In the genomic region with DNA sequence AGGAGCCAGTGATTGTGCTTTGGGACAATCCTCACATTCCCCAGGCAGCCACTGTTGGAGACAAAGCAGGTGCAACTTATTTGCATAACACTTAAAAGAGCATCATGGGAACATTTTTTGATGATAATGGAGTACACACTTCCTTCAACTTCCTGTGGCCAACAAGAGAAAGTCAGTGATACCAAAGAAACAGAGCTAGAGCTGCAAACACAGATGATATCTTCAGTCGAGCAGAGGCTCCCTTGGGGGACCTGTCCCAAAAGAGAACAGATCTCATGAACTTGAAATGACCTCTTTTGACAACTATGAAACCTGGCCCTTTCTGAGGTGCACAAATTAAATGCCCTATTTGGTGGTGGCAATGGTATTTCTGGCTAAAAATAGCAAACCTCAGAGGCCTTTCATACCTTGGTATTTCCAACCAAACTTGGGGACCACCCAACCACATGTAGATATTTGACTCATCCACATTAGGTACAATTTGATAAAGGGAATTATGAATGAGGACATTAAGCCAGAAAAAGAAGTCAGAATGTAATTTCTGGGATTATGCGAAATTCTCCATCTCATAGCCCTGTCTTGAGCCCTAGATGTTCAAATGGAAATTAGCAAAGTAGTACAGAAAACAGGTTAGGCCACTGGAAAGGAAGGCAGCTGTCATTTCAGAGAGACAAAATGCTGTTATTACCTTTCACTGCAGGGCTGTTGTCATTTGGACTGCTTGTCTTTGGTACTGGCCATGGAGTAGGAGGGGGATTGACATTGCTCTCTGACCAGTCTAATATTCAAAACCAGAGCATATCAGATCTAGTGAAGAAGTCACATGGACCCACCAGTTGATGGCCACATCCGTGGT, we compare ENCODE assay signal across 9 cellular contexts.
DNase-seq lines count a peak whose midpoint lies in the region; ATAC-seq and TF ChIP-seq lines count a peak whose summit lies in the region.
"Had no signal": no experiment of that assay in that cellular context is flagged by ENCODE, and none has a peak within 500 bp of the region (broad histone marks: within the 10 kb centered on the region; RNA-seq: fewer than 3 reads in every experiment).

No MANE protein-coding gene starts in this region.

- H3K27ac ChIP-seq in CD4-positive, alpha-beta T cell (ENCODE audit: low read depth, low read length) = peak overlapping the region; percentile 14
- H3K27ac ChIP-seq in Peyer's patch (peak overlapping the region in 3 of 4 donors; percentile 5 to 61 (median 24)), dorsolateral prefrontal cortex (no peak overlapping the region), endodermal cell (ENCODE audit: low read depth, low read length) (no peak overlapping the region)

- intact Hi-C loops in CD4-positive, alpha-beta T cell (cut with DNase I, micrococcal nuclease) = no loop called here
- intact Hi-C loops in dorsolateral prefrontal cortex (cut with DNase I) = no loop called here

- CTCF ChIA-PET in CD4-positive, alpha-beta T cell (lab: Charles Lee) = no interaction called here

- H3K36me3 ChIP-seq in Peyer's patch (no peaks in the 10 kb centered on the region), endodermal cell (ENCODE audit: control insufficient read depth, insufficient read depth, low read length) (no peaks in the 10 kb centered on the region)

- DNase-seq in CD4-positive, alpha-beta T cell = no peak
- DNase-seq in Peyer's patch (peak in 1 of 3 donors; percentile 37), dorsolateral prefrontal cortex (no peak), cerebellum (ENCODE audit: low spot score) (no peak), NCI-H2081 treated with DMSO at 0.1 percent for 48 hours (lab: John Stamatoyannopoulos, UW) (no peak), endodermal cell (no peak)
- DNase-seq: mesenchymal stem cell had no signal

- H3K4me1 ChIP-seq in Peyer's patch (peaks cover 0 to 11% (median 0%) of the 10 kb centered on the region in 4 donors), endodermal cell (ENCODE audit: control insufficient read depth, insufficient read depth, low read length) (no peaks in the 10 kb centered on the region)

- H3K27me3 ChIP-seq in CD4-positive, alpha-beta T cell (ENCODE audit: control insufficient read depth, insufficient read depth, low read length) = no peaks in the 10 kb centered on the region
- no peaks in the 10 kb centered on the region for H3K27me3 ChIP-seq in Peyer's patch
- H3K27me3 ChIP-seq in dorsolateral prefrontal cortex = no peaks in the 10 kb centered on the region
- H3K27me3 ChIP-seq in endodermal cell (ENCODE audit: control insufficient read depth, insufficient read depth, low read length, poor library complexity, severe bottlenecking) = no peaks in the 10 kb centered on the region

- no peak for TF ChIP-seq CTCF in CD4-positive, alpha-beta T cell (IDR thresholded peaks at IDR 0.05)
- TF ChIP-seq CTCF in Peyer's patch (IDR thresholded peaks at IDR 0.05) (no peak), dorsolateral prefrontal cortex (IDR thresholded peaks at IDR 0.05 in 54 of 56, conservative IDR thresholded peaks at IDR 0.05 in 2 of 56; ENCODE audit: low read depth in 1 of 56, partially characterized antibody in 56 of 56) (no peak), endodermal cell (conservative IDR thresholded peaks at IDR 0.05) (no peak)

- no peaks in the 10 kb centered on the region for H3K36me3 Mint-ChIP-seq in CD4-positive, alpha-beta T cell (ENCODE audit: low read depth)
- H3K36me3 Mint-ChIP-seq in endodermal cell (ENCODE audit: low read depth) = peaks cover 5% of the 10 kb centered on the region

- H3K27ac Mint-ChIP-seq in CD4-positive, alpha-beta T cell = peak overlapping the region; percentile 85
- no peak overlapping the region for H3K27ac Mint-ChIP-seq in endodermal cell

- H3K9ac ChIP-seq in endodermal cell (ENCODE audit: extremely low read depth, low read length, poor library complexity, severe bottlenecking) = no peak overlapping the region

- no peak overlapping the region for H3K4me3 ChIP-seq in Peyer's patch
- H3K4me3 ChIP-seq in dorsolateral prefrontal cortex = no peak overlapping the region
- no peak overlapping the region for H3K4me3 ChIP-seq in endodermal cell (ENCODE audit: low read length)

- no peaks in the 10 kb centered on the region for H3K9me3 Mint-ChIP-seq in CD4-positive, alpha-beta T cell
- H3K9me3 Mint-ChIP-seq in endodermal cell = no peaks in the 10 kb centered on the region

- peaks cover 77% of the 10 kb centered on the region for H3K4me1 Mint-ChIP-seq in CD4-positive, alpha-beta T cell (ENCODE audit: low read depth)
- peaks cover 10% of the 10 kb centered on the region for H3K4me1 Mint-ChIP-seq in endodermal cell

- H3K9me3 ChIP-seq in CD4-positive, alpha-beta T cell (ENCODE audit: control insufficient read depth, low read length) = no peaks in the 10 kb centered on the region
- H3K9me3 ChIP-seq in Peyer's patch = no peaks in the 10 kb centered on the region
- no peaks in the 10 kb centered on the region for H3K9me3 ChIP-seq in endodermal cell (ENCODE audit: control insufficient read depth, low read length)

- peak; percentile 64 for ATAC-seq in CD4-positive, alpha-beta T cell (ENCODE audit: poor library complexity)
- ATAC-seq in GM19035 (IDR thresholded peaks at IDR 0.05; ENCODE audit: unreplicated experiment) (peak; percentile 87), HG02884 (IDR thresholded peaks at IDR 0.05; ENCODE audit: unreplicated experiment) (peak; percentile 81)

- no peaks in the 10 kb centered on the region for H3K27me3 Mint-ChIP-seq in CD4-positive, alpha-beta T cell
- H3K27me3 Mint-ChIP-seq in endodermal cell (ENCODE audit: insufficient read depth) = no peaks in the 10 kb centered on the region

- POLR2A ChIA-PET in CD4-positive, alpha-beta T cell (lab: Charles Lee) = interaction anchor here (0.9 to 2.2 kb wide), 4 partner anchors 9 to 27 kb away, joined by 3 to 13 read pairs (median 4); no protein-coding TSS in a partner anchor

- H3K4me3 Mint-ChIP-seq in CD4-positive, alpha-beta T cell = peak overlapping the region; percentile 30
- no peak overlapping the region for H3K4me3 Mint-ChIP-seq in endodermal cell

- WGBS in endodermal cell (ENCODE audit: insufficient coverage in 1 of 2, insufficient read length in 1 of 2), 2 experiments = 83 to 94% methylated on average over 1 to 3 of the region's 3 CpGs

- TF ChIP-seq POLR2A in Peyer's patch (IDR thresholded peaks at IDR 0.05) = no peak

Comparison
In these comparisons a context has a peak if more than half of its experiments do, and no peak if none do; other contexts are left out.
1. H3K27ac ChIP-seq: peak in CD4-positive, alpha-beta T cell (single experiment) and Peyer's patch (3 of 4); none in dorsolateral prefrontal cortex (0 of 59) and endodermal cell (single experiment).
2. Peak in every context shown above with its lines, with median percentiles within 50 percentile points of each other: ATAC-seq.